In the genomic region with DNA sequence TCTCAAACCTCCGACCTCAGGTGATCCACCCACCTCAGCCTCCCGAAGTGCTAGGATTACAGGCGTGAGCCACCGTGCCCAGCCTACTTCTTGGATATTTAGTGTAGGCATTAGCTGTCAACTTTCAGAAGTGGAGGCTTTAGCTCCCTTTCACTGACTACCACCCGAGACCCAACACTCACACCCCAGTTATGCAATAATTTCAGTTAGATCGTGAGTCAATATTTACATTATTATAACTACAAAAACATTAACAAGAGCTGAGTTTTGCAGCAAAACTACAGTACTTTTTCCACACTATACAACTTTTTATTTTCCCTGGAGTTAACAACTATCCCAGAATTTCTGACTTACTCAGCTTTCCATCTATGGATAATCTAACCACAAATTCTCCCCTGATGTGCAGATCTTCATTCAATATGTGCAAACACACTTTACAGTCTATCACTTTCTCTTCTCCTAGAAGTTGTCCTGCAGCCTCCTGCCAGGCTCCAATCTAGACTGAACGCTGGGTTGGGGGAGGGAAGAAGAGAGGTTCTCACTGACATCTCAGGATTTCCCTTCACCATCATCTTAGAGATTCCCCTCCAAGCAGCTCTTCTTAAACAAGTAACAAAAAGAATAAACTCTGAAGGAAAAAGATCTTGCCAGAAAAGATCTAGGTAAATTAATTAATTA, we compare ENCODE assay signal across 1 cellular context.
TF ChIP-seq lines count a peak whose summit lies in the region.

No MANE protein-coding gene starts in this region.

TF ChIP-seq in HEK293, 187 proteins besides CTCF, POLR2A, EP300 and RAD21 (continued from another document):
- TF ChIP-seq, protein P1, sequence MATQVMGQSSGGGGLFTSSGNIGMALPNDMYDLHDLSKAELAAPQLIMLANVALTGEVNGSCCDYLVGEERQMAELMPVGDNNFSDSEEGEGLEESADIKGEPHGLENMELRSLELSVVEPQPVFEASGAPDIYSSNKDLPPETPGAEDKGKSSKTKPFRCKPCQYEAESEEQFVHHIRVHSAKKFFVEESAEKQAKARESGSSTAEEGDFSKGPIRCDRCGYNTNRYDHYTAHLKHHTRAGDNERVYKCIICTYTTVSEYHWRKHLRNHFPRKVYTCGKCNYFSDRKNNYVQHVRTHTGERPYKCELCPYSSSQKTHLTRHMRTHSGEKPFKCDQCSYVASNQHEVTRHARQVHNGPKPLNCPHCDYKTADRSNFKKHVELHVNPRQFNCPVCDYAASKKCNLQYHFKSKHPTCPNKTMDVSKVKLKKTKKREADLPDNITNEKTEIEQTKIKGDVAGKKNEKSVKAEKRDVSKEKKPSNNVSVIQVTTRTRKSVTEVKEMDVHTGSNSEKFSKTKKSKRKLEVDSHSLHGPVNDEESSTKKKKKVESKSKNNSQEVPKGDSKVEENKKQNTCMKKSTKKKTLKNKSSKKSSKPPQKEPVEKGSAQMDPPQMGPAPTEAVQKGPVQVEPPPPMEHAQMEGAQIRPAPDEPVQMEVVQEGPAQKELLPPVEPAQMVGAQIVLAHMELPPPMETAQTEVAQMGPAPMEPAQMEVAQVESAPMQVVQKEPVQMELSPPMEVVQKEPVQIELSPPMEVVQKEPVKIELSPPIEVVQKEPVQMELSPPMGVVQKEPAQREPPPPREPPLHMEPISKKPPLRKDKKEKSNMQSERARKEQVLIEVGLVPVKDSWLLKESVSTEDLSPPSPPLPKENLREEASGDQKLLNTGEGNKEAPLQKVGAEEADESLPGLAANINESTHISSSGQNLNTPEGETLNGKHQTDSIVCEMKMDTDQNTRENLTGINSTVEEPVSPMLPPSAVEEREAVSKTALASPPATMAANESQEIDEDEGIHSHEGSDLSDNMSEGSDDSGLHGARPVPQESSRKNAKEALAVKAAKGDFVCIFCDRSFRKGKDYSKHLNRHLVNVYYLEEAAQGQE (tag by site-specific recombination; IDR thresholded peaks at IDR 0.05), result no peak
